In genomic region chr6:164108869-164109769, GRCh38 we compare ENCODE assay signal across 12 cellular contexts.
A peak's percentile ranks its signal among the peaks of the same experiment; 100 is the strongest.
DNase-seq lines count a peak whose midpoint lies in the region; TF ChIP-seq lines count a peak whose summit lies in the region.
"Had no signal": no experiment of that assay in that cellular context is flagged by ENCODE, and none has a peak within 500 bp of the region (broad histone marks: within the 10 kb centered on the region; RNA-seq: fewer than 3 reads in every experiment).

No MANE protein-coding gene starts in this region.

- H3K36me3 ChIP-seq in HAP-1 (replicated peaks) (no peaks in the 10 kb centered on the region), hepatocyte (replicated peaks; ENCODE audit: insufficient read depth, low read depth) (no peaks in the 10 kb centered on the region)

- no peaks in the 10 kb centered on the region for H4K20me1 ChIP-seq in hepatocyte (ENCODE audit: insufficient read depth, poor library complexity, severe bottlenecking)

- H2AFZ ChIP-seq in hepatocyte: no peak overlapping the region

- H3K4me3 Mint-ChIP-seq in nephron progenitor cell: no peak overlapping the region
- H3K4me3 Mint-ChIP-seq: activated naive CD4-positive, alpha-beta T cell treated with anti-CD3 and anti-CD28 coated beads, Interleukin-2, amount 50 U/mL, for 24 hours; memory B cell; stimulated activated effector memory CD8-positive, alpha-beta T cell treated with anti-CD3 and anti-CD28 coated beads, Interleukin-12 subunit alpha, Interleukin-12 subunit beta, amount 100 ng/mL, for 72 hours had no signal

- no peaks in the 10 kb centered on the region for H3K27me3 ChIP-seq in HAP-1 (ENCODE audit: low read depth)
- H3K27me3 ChIP-seq in hepatocyte: no peaks in the 10 kb centered on the region

- DNase-seq in AG20443 (ENCODE audit: low spot score) (peak; percentile 66), MV-4-11 (lab: John Stamatoyannopoulos, UW) (peak; percentile 99), choroid plexus epithelial cell (ENCODE audit: low read depth) (peak; percentile 24), midbrain (lab: John Stamatoyannopoulos, UW) (peak; percentile 45), HAP-1 (ENCODE audit: low spot score in 2 of 2) (no peak), nephron progenitor cell (no peak), NCI-H1436 (lab: John Stamatoyannopoulos, UW) (no peak), hepatocyte (ENCODE audit: low spot score) (no peak)

- peaks cover 9% of the 10 kb centered on the region for H3K4me1 Mint-ChIP-seq in nephron progenitor cell
- H3K4me1 Mint-ChIP-seq: activated naive CD4-positive, alpha-beta T cell treated with anti-CD3 and anti-CD28 coated beads, Interleukin-2, amount 50 U/mL, for 24 hours; memory B cell had no signal

- H3K9me3 Mint-ChIP-seq in nephron progenitor cell: no peaks in the 10 kb centered on the region
- H3K9me3 Mint-ChIP-seq: memory B cell had no signal

- no peaks in the 10 kb centered on the region for H3K36me3 Mint-ChIP-seq in nephron progenitor cell (ENCODE audit: low read depth)
- H3K36me3 Mint-ChIP-seq: activated naive CD4-positive, alpha-beta T cell treated with anti-CD3 and anti-CD28 coated beads, Interleukin-2, amount 50 U/mL, for 24 hours; memory B cell; stimulated activated effector memory CD8-positive, alpha-beta T cell treated with anti-CD3 and anti-CD28 coated beads, Interleukin-12 subunit alpha, Interleukin-12 subunit beta, amount 100 ng/mL, for 72 hours had no signal

- in situ Hi-C loops in HAP-1 (cut with MboI; ENCODE audit: low sequenced_read_pairs): no loop called here

- H3K79me2 ChIP-seq in hepatocyte: no peaks in the 10 kb centered on the region

- no peaks in the 10 kb centered on the region for H3K9me2 ChIP-seq in hepatocyte (replicated peaks; ENCODE audit: insufficient read depth)

- 87% methylated on average over 20 of the region's 20 CpGs for WGBS in hepatocyte (ENCODE audit: low lambda C conversion rate, missing lambda C conversion rate)

- H3K27me3 Mint-ChIP-seq in nephron progenitor cell (ENCODE audit: low read depth, poor library complexity): peaks cover 11% of the 10 kb centered on the region

- no peaks in the 10 kb centered on the region for H3K4me1 ChIP-seq in HAP-1
- H3K4me1 ChIP-seq in hepatocyte (ENCODE audit: insufficient read depth): no peaks in the 10 kb centered on the region

- H3K4me2 ChIP-seq in hepatocyte: no peak overlapping the region

- H3K4me3 ChIP-seq in choroid plexus epithelial cell (ENCODE audit: low read depth, low read length) (no peak overlapping the region), HAP-1 (no peak overlapping the region), hepatocyte (no peak overlapping the region)

- no peaks in the 10 kb centered on the region for H3K9me3 ChIP-seq in HAP-1
- H3K9me3 ChIP-seq in hepatocyte (ENCODE audit: low read depth): no peaks in the 10 kb centered on the region

- TF ChIP-seq CTCF in choroid plexus epithelial cell (conservative IDR thresholded peaks at IDR 0.05; ENCODE audit: low read depth, low read length) (no peak), nephron progenitor cell (IDR thresholded peaks at IDR 0.05) (no peak), hepatocyte (IDR thresholded peaks at IDR 0.05; ENCODE audit: poor library complexity) (no peak)

- H3K27ac ChIP-seq in hepatocyte: no peak overlapping the region
- H3K27ac ChIP-seq: C4-2B had no signal

- no peak overlapping the region for H3K27ac Mint-ChIP-seq in nephron progenitor cell
- H3K27ac Mint-ChIP-seq: activated naive CD4-positive, alpha-beta T cell treated with anti-CD3 and anti-CD28 coated beads, Interleukin-2, amount 50 U/mL, for 24 hours; memory B cell; stimulated activated effector memory CD8-positive, alpha-beta T cell treated with anti-CD3 and anti-CD28 coated beads, Interleukin-12 subunit alpha, Interleukin-12 subunit beta, amount 100 ng/mL, for 72 hours had no signal

Comparison
In these comparisons a context has a peak if more than half of its experiments do, and no peak if none do; other contexts are left out.
1. DNase-seq: peak in AG20443 (single experiment), MV-4-11 (single experiment), choroid plexus epithelial cell (single experiment) and midbrain (single experiment); none in HAP-1 (0 of 2), nephron progenitor cell (single experiment), NCI-H1436 (single experiment) and hepatocyte (single experiment).